ENCODE assay signal across 3 cellular contexts in the genomic region with DNA sequence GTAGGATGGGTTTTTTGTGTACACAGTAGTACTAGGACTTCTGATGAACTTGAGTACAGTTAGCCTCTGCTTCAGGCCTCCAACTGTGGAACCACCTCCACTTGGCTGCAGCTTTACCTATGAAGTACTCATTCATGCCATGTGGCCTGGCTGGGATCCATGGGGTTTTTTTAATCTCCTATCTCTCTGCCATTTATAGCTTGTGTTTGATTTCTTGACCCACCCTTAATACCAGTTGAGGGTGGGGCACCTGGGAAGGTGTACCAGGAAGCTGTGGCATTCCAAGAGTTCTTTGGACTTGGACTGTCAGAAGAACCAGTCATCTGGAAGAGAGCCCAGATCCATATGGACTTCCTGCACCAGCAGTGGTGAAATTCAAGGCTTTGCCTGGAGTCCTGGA.
TF ChIP-seq lines count a peak whose summit lies in the region.

No MANE protein-coding gene starts in this region.

TF ChIP-seq in A549, 52 proteins besides CTCF, POLR2A, EP300 and RAD21:
- TF ChIP-seq FOSL2 (IDR thresholded peaks at IDR 0.05) = no peak
- no peak for TF ChIP-seq FOSL2 (CRISPR knock-in tag; IDR thresholded peaks at IDR 0.05)
- no peak for TF ChIP-seq HDAC2 (IDR thresholded peaks at IDR 0.05)
- no peak for TF ChIP-seq CBX8 (IDR thresholded peaks at IDR 0.05)
- TF ChIP-seq, protein P1, sequence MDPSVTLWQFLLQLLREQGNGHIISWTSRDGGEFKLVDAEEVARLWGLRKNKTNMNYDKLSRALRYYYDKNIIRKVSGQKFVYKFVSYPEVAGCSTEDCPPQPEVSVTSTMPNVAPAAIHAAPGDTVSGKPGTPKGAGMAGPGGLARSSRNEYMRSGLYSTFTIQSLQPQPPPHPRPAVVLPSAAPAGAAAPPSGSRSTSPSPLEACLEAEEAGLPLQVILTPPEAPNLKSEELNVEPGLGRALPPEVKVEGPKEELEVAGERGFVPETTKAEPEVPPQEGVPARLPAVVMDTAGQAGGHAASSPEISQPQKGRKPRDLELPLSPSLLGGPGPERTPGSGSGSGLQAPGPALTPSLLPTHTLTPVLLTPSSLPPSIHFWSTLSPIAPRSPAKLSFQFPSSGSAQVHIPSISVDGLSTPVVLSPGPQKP (IDR thresholded peaks at IDR 0.05; ENCODE audit: low read depth, low read length) = no peak
- 0 out of 2 replicates have a peak, but pooled peaks have one; percentile 58 for TF ChIP-seq MYC (IDR thresholded peaks at IDR 0.05; ENCODE audit: borderline replicate concordance, low read length)

TF ChIP-seq in IMR-90, 13 proteins besides CTCF, POLR2A, EP300 and RAD21:
- TF ChIP-seq, protein P2, sequence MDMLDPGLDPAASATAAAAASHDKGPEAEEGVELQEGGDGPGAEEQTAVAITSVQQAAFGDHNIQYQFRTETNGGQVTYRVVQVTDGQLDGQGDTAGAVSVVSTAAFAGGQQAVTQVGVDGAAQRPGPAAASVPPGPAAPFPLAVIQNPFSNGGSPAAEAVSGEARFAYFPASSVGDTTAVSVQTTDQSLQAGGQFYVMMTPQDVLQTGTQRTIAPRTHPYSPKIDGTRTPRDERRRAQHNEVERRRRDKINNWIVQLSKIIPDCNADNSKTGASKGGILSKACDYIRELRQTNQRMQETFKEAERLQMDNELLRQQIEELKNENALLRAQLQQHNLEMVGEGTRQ (IDR thresholded peaks at IDR 0.05; ENCODE audit: low read depth, low read length) = no peak
- TF ChIP-seq, protein P1 (IDR thresholded peaks at IDR 0.05; ENCODE audit: borderline replicate concordance, low read depth, low read length) = no peak
- TF ChIP-seq MAFK (IDR thresholded peaks at IDR 0.05; ENCODE audit: low read depth, low read length) (no peak), RCOR1 (IDR thresholded peaks at IDR 0.05; ENCODE audit: insufficient replicate concordance, low read length) (no peak), RFX5 (IDR thresholded peaks at IDR 0.05; ENCODE audit: low read depth, low read length) (no peak), BHLHE40 (IDR thresholded peaks at IDR 0.05; ENCODE audit: low read depth, low read length) (no peak), CHD1 (IDR thresholded peaks at IDR 0.05; ENCODE audit: low read depth, low read length) (no peak), NFE2L2 (IDR thresholded peaks at IDR 0.05; ENCODE audit: low read depth, low read length) (no peak), CEBPB (IDR thresholded peaks at IDR 0.05; ENCODE audit: low read depth, low read length) (no peak), FOS (IDR thresholded peaks at IDR 0.05; ENCODE audit: low read depth, low read length) (no peak), MAZ (IDR thresholded peaks at IDR 0.05; ENCODE audit: borderline replicate concordance, low read depth, low read length) (no peak), SMC3 (IDR thresholded peaks at IDR 0.05; ENCODE audit: low read depth, low read length) (no peak), MXI1 (IDR thresholded peaks at IDR 0.05; ENCODE audit: borderline replicate concordance, low read depth, low read length) (no peak)

TF ChIP-seq in GM23338, 12 proteins besides CTCF, POLR2A, EP300 and RAD21:
- TF ChIP-seq POLR2AphosphoS5 (IDR thresholded peaks at IDR 0.05; ENCODE audit: low read depth) = no peak
- TF ChIP-seq, protein P3, sequence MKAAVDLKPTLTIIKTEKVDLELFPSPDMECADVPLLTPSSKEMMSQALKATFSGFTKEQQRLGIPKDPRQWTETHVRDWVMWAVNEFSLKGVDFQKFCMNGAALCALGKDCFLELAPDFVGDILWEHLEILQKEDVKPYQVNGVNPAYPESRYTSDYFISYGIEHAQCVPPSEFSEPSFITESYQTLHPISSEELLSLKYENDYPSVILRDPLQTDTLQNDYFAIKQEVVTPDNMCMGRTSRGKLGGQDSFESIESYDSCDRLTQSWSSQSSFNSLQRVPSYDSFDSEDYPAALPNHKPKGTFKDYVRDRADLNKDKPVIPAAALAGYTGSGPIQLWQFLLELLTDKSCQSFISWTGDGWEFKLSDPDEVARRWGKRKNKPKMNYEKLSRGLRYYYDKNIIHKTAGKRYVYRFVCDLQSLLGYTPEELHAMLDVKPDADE (IDR thresholded peaks at IDR 0.05) = no peak
- TF ChIP-seq, protein P4, sequence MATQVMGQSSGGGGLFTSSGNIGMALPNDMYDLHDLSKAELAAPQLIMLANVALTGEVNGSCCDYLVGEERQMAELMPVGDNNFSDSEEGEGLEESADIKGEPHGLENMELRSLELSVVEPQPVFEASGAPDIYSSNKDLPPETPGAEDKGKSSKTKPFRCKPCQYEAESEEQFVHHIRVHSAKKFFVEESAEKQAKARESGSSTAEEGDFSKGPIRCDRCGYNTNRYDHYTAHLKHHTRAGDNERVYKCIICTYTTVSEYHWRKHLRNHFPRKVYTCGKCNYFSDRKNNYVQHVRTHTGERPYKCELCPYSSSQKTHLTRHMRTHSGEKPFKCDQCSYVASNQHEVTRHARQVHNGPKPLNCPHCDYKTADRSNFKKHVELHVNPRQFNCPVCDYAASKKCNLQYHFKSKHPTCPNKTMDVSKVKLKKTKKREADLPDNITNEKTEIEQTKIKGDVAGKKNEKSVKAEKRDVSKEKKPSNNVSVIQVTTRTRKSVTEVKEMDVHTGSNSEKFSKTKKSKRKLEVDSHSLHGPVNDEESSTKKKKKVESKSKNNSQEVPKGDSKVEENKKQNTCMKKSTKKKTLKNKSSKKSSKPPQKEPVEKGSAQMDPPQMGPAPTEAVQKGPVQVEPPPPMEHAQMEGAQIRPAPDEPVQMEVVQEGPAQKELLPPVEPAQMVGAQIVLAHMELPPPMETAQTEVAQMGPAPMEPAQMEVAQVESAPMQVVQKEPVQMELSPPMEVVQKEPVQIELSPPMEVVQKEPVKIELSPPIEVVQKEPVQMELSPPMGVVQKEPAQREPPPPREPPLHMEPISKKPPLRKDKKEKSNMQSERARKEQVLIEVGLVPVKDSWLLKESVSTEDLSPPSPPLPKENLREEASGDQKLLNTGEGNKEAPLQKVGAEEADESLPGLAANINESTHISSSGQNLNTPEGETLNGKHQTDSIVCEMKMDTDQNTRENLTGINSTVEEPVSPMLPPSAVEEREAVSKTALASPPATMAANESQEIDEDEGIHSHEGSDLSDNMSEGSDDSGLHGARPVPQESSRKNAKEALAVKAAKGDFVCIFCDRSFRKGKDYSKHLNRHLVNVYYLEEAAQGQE (IDR thresholded peaks at IDR 0.05; ENCODE audit: unreplicated experiment) = no peak
- no peak for TF ChIP-seq STAT1 (IDR thresholded peaks at IDR 0.05; ENCODE audit: unreplicated experiment)
- no peak for TF ChIP-seq ZNF331 (CRISPR knock-in tag; IDR thresholded peaks at IDR 0.05; ENCODE audit: low read depth)
- no peak for TF ChIP-seq EZH2 (IDR thresholded peaks at IDR 0.05; ENCODE audit: low read depth, unreplicated experiment)
- TF ChIP-seq JUNB (IDR thresholded peaks at IDR 0.05; ENCODE audit: unreplicated experiment) = no peak
- no peak for TF ChIP-seq NANOG (IDR thresholded peaks at IDR 0.05; ENCODE audit: borderline replicate concordance)
- no peak for TF ChIP-seq ZNF114 (CRISPR knock-in tag; IDR thresholded peaks at IDR 0.05)
- TF ChIP-seq CREB1 (CRISPR knock-in tag; IDR thresholded peaks at IDR 0.05; ENCODE audit: low read depth) = no peak
- no peak for TF ChIP-seq EZH2phosphoT487 (IDR thresholded peaks at IDR 0.05; ENCODE audit: unreplicated experiment)
